ENCODE assay signal across 16 cellular contexts in genomic region chr7:70455925-70456324, GRCh38.
DNase-seq lines count a peak whose midpoint lies in the region; ATAC-seq, FAIRE-seq and TF ChIP-seq lines count a peak whose summit lies in the region.
"Had no signal": no experiment of that assay in that cellular context is flagged by ENCODE, and none has a peak within 500 bp of the region (broad histone marks: within the 10 kb centered on the region; RNA-seq: fewer than 3 reads in every experiment).

No MANE protein-coding gene starts in this region.

- no peaks in the 10 kb centered on the region for H3K9me2 ChIP-seq in OCI-LY7 (ENCODE audit: insufficient read depth, low read length)

- DNase-seq in OCI-LY7 (ENCODE audit: low spot score) (peak; percentile 71), neuronal stem cell (ENCODE audit: low spot score) (no peak), HTR-8/SVneo (ENCODE audit: insufficient read length, low spot score) (no peak)
- DNase-seq in NK-92 treated with Interleukin-12 subunit alpha and Interleukin-12 subunit beta, amount 100 ng/mL, for 24 hours (lab: John Stamatoyannopoulos, UW), result no peak
- no peak for DNase-seq in effector memory CD4-positive, alpha-beta T cell
- DNase-seq: BE2C, DMS153, MV-4-11, NCI-H1436, NCI-H2081, NCI-H524, SIG-M5 had no signal

- peak; percentile 26 for ATAC-seq in GM18498 (IDR thresholded peaks at IDR 0.05; ENCODE audit: unreplicated experiment)
- ATAC-seq in GM21717 (IDR thresholded peaks at IDR 0.05; ENCODE audit: unreplicated experiment), result peak; percentile 29
- ATAC-seq in GM21786 (IDR thresholded peaks at IDR 0.05; ENCODE audit: unreplicated experiment), result no peak

- H3K14ac ChIP-seq in neuronal stem cell (ENCODE audit: low read length), result peak overlapping the region; percentile 33

- peak overlapping the region; percentile 41 for H3K4me3 ChIP-seq in OCI-LY7 (ENCODE audit: low read depth, low read length, poor library complexity, severe bottlenecking)
- no peak overlapping the region for H3K4me3 ChIP-seq in neuronal stem cell (ENCODE audit: low read length in 2 of 2)
- H3K4me3 ChIP-seq in effector memory CD4-positive, alpha-beta T cell (ENCODE audit: insufficient read depth, low read depth, low read length, poor library complexity, severe bottlenecking), result no peak overlapping the region

- H3K27ac ChIP-seq in OCI-LY7 (ENCODE audit: low read depth, low read length, poor library complexity, severe bottlenecking), result peak overlapping the region; percentile 95
- H3K27ac ChIP-seq in neuronal stem cell (replicated peaks; ENCODE audit: low read length), result no peak overlapping the region
- no peak overlapping the region for H3K27ac ChIP-seq in effector memory CD4-positive, alpha-beta T cell (ENCODE audit: insufficient read depth, low read length, poor library complexity, severe bottlenecking)

- no peak overlapping the region for H4K8ac ChIP-seq in neuronal stem cell (ENCODE audit: low read depth, low read length)

- CTCF ChIA-PET in OCI-LY7 (lab: Charles Lee; ENCODE audit: unreplicated experiment), result interaction anchor here (0.9 kb wide), 1 partner anchor 49 kb away, joined by 3 read pairs; no protein-coding TSS in a partner anchor

- no peak overlapping the region for H2BK5ac ChIP-seq in neuronal stem cell (ENCODE audit: low read length)

- WGBS in neuronal stem cell (ENCODE audit: extremely low coverage in 2 of 2, insufficient read length in 2 of 2, insufficient replicate concordance in 1 of 2), 2 donors, result no CpG with 5 or more reads among the region's 2 CpGs

- H3K4me2 ChIP-seq in OCI-LY7 (ENCODE audit: low read length) (peak overlapping the region; percentile 70), neuronal stem cell (ENCODE audit: insufficient read depth, low read length, poor library complexity, severe bottlenecking) (no peak overlapping the region)

- H3K18ac ChIP-seq in neuronal stem cell (ENCODE audit: low read length), result no peak overlapping the region

- no peaks in the 10 kb centered on the region for H3K27me3 ChIP-seq in neuronal stem cell (ENCODE audit: control insufficient read depth in 3 of 3, insufficient read depth in 3 of 3, low read depth in 1 of 3, low read length in 3 of 3)
- H3K27me3 ChIP-seq in effector memory CD4-positive, alpha-beta T cell (replicated peaks; ENCODE audit: control insufficient read depth, insufficient read depth, low read length, poor library complexity, severe bottlenecking), result no peaks in the 10 kb centered on the region
- H3K27me3 ChIP-seq: BE2C had no signal

- intact Hi-C loops in OCI-LY7 (cut with micrococcal nuclease; ENCODE audit: unreplicated experiment), result loop anchor here (1.0 to 5.0 kb wide), 4 partner anchors 30 to 351 kb away; no protein-coding TSS in a partner anchor

- no peaks in the 10 kb centered on the region for H3K79me2 ChIP-seq in OCI-LY7 (ENCODE audit: insufficient read depth, low read depth, low read length)

- BruUV-seq in OCI-LY7 (replicated peaks; lab: Mats Ljungman, UMichigan), result no TSS peak

- peaks cover 59% of the 10 kb centered on the region for H3K4me1 ChIP-seq in OCI-LY7 (ENCODE audit: insufficient read depth, low read length, poor library complexity, severe bottlenecking)
- H3K4me1 ChIP-seq in neuronal stem cell (ENCODE audit: control insufficient read depth in 2 of 2, insufficient read depth in 1 of 2, low read depth in 1 of 2, low read length in 2 of 2), result peaks cover 11 to 32% of the 10 kb centered on the region in 2 donors
- H3K4me1 ChIP-seq in effector memory CD4-positive, alpha-beta T cell (ENCODE audit: control insufficient read depth, insufficient read depth, low read length, poor library complexity, severe bottlenecking), result peaks cover 15% of the 10 kb centered on the region

- H2BK15ac ChIP-seq in neuronal stem cell (ENCODE audit: low read length), result no peak overlapping the region

- no peaks in the 10 kb centered on the region for H4K20me1 ChIP-seq in OCI-LY7 (ENCODE audit: insufficient read depth, low read length)

- H2BK120ac ChIP-seq in neuronal stem cell (ENCODE audit: low read depth, low read length), result no peak overlapping the region

- H3K9me3 ChIP-seq in OCI-LY7 (ENCODE audit: low read length), result no peaks in the 10 kb centered on the region
- H3K9me3 ChIP-seq in neuronal stem cell (replicated peaks in 1 of 2; ENCODE audit: control insufficient read depth in 2 of 2, insufficient read depth in 1 of 2, low read depth in 1 of 2, low read length in 2 of 2), result peaks cover 0 to 2% of the 10 kb centered on the region in 2 donors
- H3K9me3 ChIP-seq in effector memory CD4-positive, alpha-beta T cell (ENCODE audit: control insufficient read depth, low read length), result no peaks in the 10 kb centered on the region
- H3K9me3 ChIP-seq: BE2C had no signal

- H3K36me3 ChIP-seq in OCI-LY7 (ENCODE audit: insufficient read depth, low read length) (no peaks in the 10 kb centered on the region), neuronal stem cell (replicated peaks in 1 of 2; ENCODE audit: control insufficient read depth in 2 of 2, insufficient read depth in 2 of 2, low read length in 2 of 2) (no peaks in the 10 kb centered on the region)
- H3K36me3 ChIP-seq in effector memory CD4-positive, alpha-beta T cell (ENCODE audit: control insufficient read depth, insufficient read depth, low read length), result no peaks in the 10 kb centered on the region
- H3K36me3 ChIP-seq: BE2C had no signal

- no peak overlapping the region for H2AK5ac ChIP-seq in neuronal stem cell (ENCODE audit: low read depth, low read length)

- peak overlapping the region; percentile 61; the same call in 1 of the 2 replicates for H2AFZ ChIP-seq in OCI-LY7 (ENCODE audit: low read length)
- no peak overlapping the region for H2AFZ ChIP-seq in neuronal stem cell (ENCODE audit: low read length)

- POLR2A ChIA-PET in OCI-LY7 (lab: Charles Lee), result interaction anchor here (0.6 to 2.5 kb wide), 12 partner anchors 11 to 325 kb away, joined by 3 to 15 read pairs (median 4); no protein-coding TSS in a partner anchor

- H3K79me1 ChIP-seq in neuronal stem cell (ENCODE audit: low read depth, low read length), result no peaks in the 10 kb centered on the region

- no peak overlapping the region for H3K9ac ChIP-seq in neuronal stem cell (ENCODE audit: low read depth, low read length, poor library complexity)

- no peak overlapping the region for H3K23ac ChIP-seq in neuronal stem cell (ENCODE audit: low read depth, low read length, poor library complexity)

- no peak for FAIRE-seq in HTR-8/SVneo (lab: Jason Lieb, UNC)
- FAIRE-seq: H54 had no signal

- no peak overlapping the region for H3K4ac ChIP-seq in neuronal stem cell (ENCODE audit: low read length)

- H2BK12ac ChIP-seq in neuronal stem cell (ENCODE audit: low read length), result no peak overlapping the region

- no peak for TF ChIP-seq CTCF in OCI-LY7 (conservative IDR thresholded peaks at IDR 0.05; ENCODE audit: low read length)

- H4K91ac ChIP-seq in neuronal stem cell (ENCODE audit: low read depth, low read length, poor library complexity), result no peak overlapping the region
